Comparison of ENCODE assay signal across 8 cellular contexts in the genomic region with DNA sequence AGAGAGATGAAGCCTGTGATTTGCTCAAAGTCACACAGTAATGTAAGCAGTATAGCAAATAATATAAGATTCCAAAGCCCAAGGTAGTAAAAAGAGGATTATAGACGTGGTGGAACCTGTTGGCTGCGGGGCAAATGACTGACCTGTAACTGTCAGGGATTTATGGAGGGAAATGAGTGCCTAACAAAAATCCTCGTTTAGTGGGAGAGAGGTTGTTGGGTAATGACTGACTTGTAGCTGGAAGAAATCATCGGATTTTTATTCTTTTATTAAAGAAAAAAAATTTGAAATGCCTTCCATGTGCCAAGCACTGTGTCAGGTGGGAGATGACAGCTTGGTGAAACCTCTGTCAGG. TPM values are rescaled to one million over a fixed set of nuclear protein-coding genes. Genes with fewer than 3 reads are reported as not detected.
A peak's percentile ranks its signal among the peaks of the same experiment; 100 is the strongest.
DNase-seq lines count a peak whose midpoint lies in the region; ATAC-seq and TF ChIP-seq lines count a peak whose summit lies in the region.

No MANE protein-coding gene starts in this region.

- no peaks in the 10 kb centered on the region for H3K9me3 Mint-ChIP-seq in T-cell

- H3K4me3 ChIP-seq in GM12865 (ENCODE audit: low read depth, low read length), result peak overlapping the region; percentile 51
- H3K4me3 ChIP-seq in fibroblast of pulmonary artery (replicated peaks; ENCODE audit: low read depth, low read length), result peak overlapping the region; percentile 66
- peak overlapping the region; percentile 71 for H3K4me3 ChIP-seq in retinal pigment epithelial cell (ENCODE audit: low read length)

- CTCF ChIA-PET in T-cell (lab: Charles Lee), result interaction anchor here (0.9 to 2.4 kb wide), 3 partner anchors 12 to 89 kb away, joined by 3 to 16 read pairs (median 8); a partner anchor contains a TSS

- DNase-seq in GM12865 (ENCODE audit: low read depth) (no peak), T-cell (no peak), fibroblast of pulmonary artery (ENCODE audit: low read depth) (no peak), retinal pigment epithelial cell (ENCODE audit: low read depth) (no peak), LoVo (ENCODE audit: low spot score) (no peak)
- no peak for DNase-seq in activated CD4-positive, CD25-positive, alpha-beta regulatory T cell (lab: John Stamatoyannopoulos, UW)

- POLR2A ChIA-PET in T-cell (lab: Charles Lee), result interaction anchor here in 1 of 2 donors (0.5 to 0.7 kb wide), 3 partner anchors 52 to 113 kb away, joined by 3 to 7 read pairs (median 3); a partner anchor contains a TSS

- no peaks in the 10 kb centered on the region for H3K27me3 Mint-ChIP-seq in T-cell

- H3K36me3 Mint-ChIP-seq in T-cell, result peaks cover 22% of the 10 kb centered on the region

- no peak for TF ChIP-seq CTCF in GM12865 (IDR thresholded peaks at IDR 0.05; ENCODE audit: insufficient read depth, low read depth, low read length, missing control alignments)
- TF ChIP-seq CTCF in fibroblast of pulmonary artery (IDR thresholded peaks at IDR 0.05; ENCODE audit: low read length, missing control alignments), result no peak
- TF ChIP-seq CTCF in retinal pigment epithelial cell (conservative IDR thresholded peaks at IDR 0.05; ENCODE audit: low read depth, low read length), result no peak

- H3K4me3 Mint-ChIP-seq in T-cell, result peak overlapping the region; percentile 87 to 99 (median 97)

- no peak for ATAC-seq in T-cell (replicated peaks in 1 of 4)
- ATAC-seq in HG02852 (IDR thresholded peaks at IDR 0.05; ENCODE audit: unreplicated experiment), result no peak
- ATAC-seq in HG02938 (IDR thresholded peaks at IDR 0.05; ENCODE audit: unreplicated experiment), result no peak

- peak overlapping the region; percentile 95 to 97 for H3K27ac Mint-ChIP-seq in T-cell

- peaks cover 34 to 45% (median 45%) of the 10 kb centered on the region in 3 donors for H3K4me1 Mint-ChIP-seq in T-cell

RNA-seq across cellular contexts. Expression of a gene that starts 0.6 kb away (rescaled TPM):
- total RNA-seq in T-cell, result 10 to 100 TPM; 14.3 to 16.0 (median 14.5) TPM

RNA-seq across cellular contexts. Expression of a gene that starts 7.2 kb away (rescaled TPM):
- total RNA-seq in T-cell, result 10 to 100 TPM in 3 of 5 donors, 1 to 10 TPM in 2; 1.8 to 13.5 (median 11.1) TPM

RNA-seq across cellular contexts. Expression of a gene that starts 11.0 kb away (rescaled TPM):
- total RNA-seq in T-cell, result 10 to 100 TPM; 57.3 to 67.2 (median 60.7) TPM

RNA-seq across cellular contexts. Expression of a gene that starts 55.1 kb away (rescaled TPM):
- total RNA-seq in T-cell, result 10 to 100 TPM; 11.4 to 14.8 (median 12.7) TPM

RNA-seq across cellular contexts. Expression of a gene that starts 55.5 kb away (rescaled TPM):
- total RNA-seq in T-cell, result 10 to 100 TPM; 34.5 to 55.9 (median 51.2) TPM
